9 cellular contexts compared by ENCODE assay signal in genomic region chr17:32936894-32937500, GRCh38. TPM values are rescaled to one million over a fixed set of nuclear protein-coding genes. Genes with fewer than 3 reads are reported as not detected.
A peak's percentile ranks its signal among the peaks of the same experiment; 100 is the strongest.
DNase-seq lines count a peak whose midpoint lies in the region; ATAC-seq, FAIRE-seq and TF ChIP-seq lines count a peak whose summit lies in the region.
"Had no signal": no experiment of that assay in that cellular context is flagged by ENCODE, and none has a peak within 500 bp of the region (broad histone marks: within the 10 kb centered on the region; RNA-seq: fewer than 3 reads in every experiment).

No MANE protein-coding gene starts in this region.

- peak; percentile 32 to 68 (median 39) for DNase-seq in CD8-positive, alpha-beta memory T cell
- DNase-seq in HTR-8/SVneo (ENCODE audit: insufficient read length, low spot score) (peak; percentile 74), SW480 (ENCODE audit: low spot score) (peak; percentile 66), adrenal gland (peak; percentile 46 to 72 (median 66)), left ventricle myocardium superior (peak; percentile 77), putamen (ENCODE audit: low spot score) (peak; percentile 60), DMS114 treated with DMSO at 0.1 percent for 48 hours (lab: John Stamatoyannopoulos, UW; ENCODE audit: unreplicated experiment) (no peak)

- peak; percentile 95 for FAIRE-seq in HTR-8/SVneo (lab: Jason Lieb, UNC)

- H3K27me3 Mint-ChIP-seq in CD8-positive, alpha-beta memory T cell: peaks cover 7 to 50% of the 10 kb centered on the region in 2 donors

- CTCF ChIA-PET in CD8-positive, alpha-beta memory T cell (lab: Charles Lee): interaction anchor here (1.0 to 6.7 kb wide), 11 partner anchors 11 to 277 kb away, joined by 3 to 56 read pairs (median 4); partner anchors contain the start of gene MYO1D

- H3K4me1 Mint-ChIP-seq in CD8-positive, alpha-beta memory T cell: peaks cover 0 to 6% (median 4%) of the 10 kb centered on the region in 3 donors

- no peak for TF ChIP-seq POLR2A in adrenal gland (IDR thresholded peaks at IDR 0.05)

- no peaks in the 10 kb centered on the region for H3K9me3 ChIP-seq in CD8-positive, alpha-beta memory T cell (ENCODE audit: low read length)
- no peaks in the 10 kb centered on the region for H3K9me3 ChIP-seq in adrenal gland (replicated peaks in 1 of 3)

- ATAC-seq in left ventricle myocardium superior (peak; percentile 79), HG03571 (IDR thresholded peaks at IDR 0.05; ENCODE audit: unreplicated experiment) (no peak)

- no peaks in the 10 kb centered on the region for H3K36me3 ChIP-seq in CD8-positive, alpha-beta memory T cell (ENCODE audit: insufficient read depth, low read length)
- H3K36me3 ChIP-seq in adrenal gland (replicated peaks in 1 of 2): peaks cover 0 to 12% of the 10 kb centered on the region in 2 donors

- no peaks in the 10 kb centered on the region for H3K4me1 ChIP-seq in CD8-positive, alpha-beta memory T cell (ENCODE audit: insufficient read depth, low read length)
- no peaks in the 10 kb centered on the region for H3K4me1 ChIP-seq in adrenal gland (replicated peaks in 1 of 2)

- H3K27ac ChIP-seq in CD8-positive, alpha-beta memory T cell (ENCODE audit: low read depth, low read length): no peak overlapping the region
- peak overlapping the region in 1 of 5 donors; percentile 6 for H3K27ac ChIP-seq in adrenal gland

- H3K4me3 ChIP-seq in CD8-positive, alpha-beta memory T cell (ENCODE audit: low read length): no peak overlapping the region
- no peak overlapping the region for H3K4me3 ChIP-seq in adrenal gland

- POLR2A ChIA-PET in CD8-positive, alpha-beta memory T cell (lab: Charles Lee): no interaction called here

- H3K36me3 Mint-ChIP-seq in CD8-positive, alpha-beta memory T cell: no peaks in the 10 kb centered on the region

- H3K27ac Mint-ChIP-seq in CD8-positive, alpha-beta memory T cell: no peak overlapping the region

- intact Hi-C loops in adrenal gland (cut with DNase I) (no loop called here), left ventricle myocardium superior (cut with micrococcal nuclease) (no loop called here)

- H3K9me3 Mint-ChIP-seq in CD8-positive, alpha-beta memory T cell: peaks cover 0 to 3% (median 0%) of the 10 kb centered on the region in 5 donors

- whole genome bisulfite sequencing in adrenal gland, 4 donors: 25 to 57% (median 28%) methylated on average over 3 to 14 of the region's 14 CpGs

- TF ChIP-seq CTCF in adrenal gland (IDR thresholded peaks at IDR 0.05): peak; percentile 65 to 83 (median 78)

- H3K27me3 ChIP-seq in CD8-positive, alpha-beta memory T cell (ENCODE audit: insufficient read depth, low read length, poor library complexity, severe bottlenecking): no peaks in the 10 kb centered on the region
- H3K27me3 ChIP-seq in adrenal gland: no peaks in the 10 kb centered on the region

- peak overlapping the region in 4 of 7 donors; percentile 9 to 63 (median 46) for H3K4me3 Mint-ChIP-seq in CD8-positive, alpha-beta memory T cell

RNA-seq across cellular contexts. Expression of gene TMEM98, which starts 9.0 kb away (rescaled TPM):
- total RNA-seq in CD8-positive, alpha-beta memory T cell: under 1 TPM; 0.22 to 0.26 TPM
- not detected for polyA plus RNA-seq in CD8-positive, alpha-beta memory T cell
- total RNA-seq in adrenal gland: 100 to 1,000 TPM in 3 of 8 donors, 10 to 100 TPM in 5; 31.0 to 167 (median 87.7) TPM
- 10 to 100 TPM; 19.5 to 37.2 (median 30.5) TPM for polyA plus RNA-seq in adrenal gland
- total RNA-seq in left ventricle myocardium superior: 10.7 TPM

RNA-seq across cellular contexts. Expression of gene SPACA3, which starts 54.6 kb away (rescaled TPM):
- total RNA-seq in CD8-positive, alpha-beta memory T cell: not detected
- polyA plus RNA-seq in CD8-positive, alpha-beta memory T cell: not detected
- total RNA-seq in adrenal gland: not detected
- polyA plus RNA-seq in adrenal gland: under 1 TPM in 1 of 3 donors, not detected in 2; 0.10 TPM
- total RNA-seq in left ventricle myocardium superior: not detected
- total RNA-seq: T-helper 1 cell treated with Interleukin-12 subunit alpha and Interleukin-12 subunit beta and Interleukin-4 antibody, amounts not matched to agents 30 ng/mL and 1 ng/mL, for 36 hours had no signal
